In genomic region chr3:139533781-139534443, GRCh38 we compare ENCODE assay signal across 9 cellular contexts. TPM values are rescaled to one million over a fixed set of nuclear protein-coding genes. Genes with fewer than 3 reads are reported as not detected.
DNase-seq lines count a peak whose midpoint lies in the region; ATAC-seq, FAIRE-seq and TF ChIP-seq lines count a peak whose summit lies in the region.
"Had no signal": no experiment of that assay in that cellular context is flagged by ENCODE, and none has a peak within 500 bp of the region (broad histone marks: within the 10 kb centered on the region; RNA-seq: fewer than 3 reads in every experiment).

No MANE protein-coding gene starts in this region.

- H3K79me1 ChIP-seq in mesenchymal stem cell (replicated peaks; ENCODE audit: low read length, poor library complexity, severe bottlenecking), result no peaks in the 10 kb centered on the region

- H2BK12ac ChIP-seq in mesenchymal stem cell (ENCODE audit: low read length in 2 of 2), result no peak overlapping the region

- CTCF ChIA-PET in mammary epithelial cell (lab: Charles Lee; ENCODE audit: low non-redundant PET), result no interaction called here

- H3K36me3 ChIP-seq in mammary epithelial cell (ENCODE audit: insufficient read depth, low read length) (no peaks in the 10 kb centered on the region), mesenchymal stem cell (ENCODE audit: control insufficient read depth in 1 of 2, insufficient read depth in 2 of 2, low read depth in 1 of 2, low read length in 2 of 2) (no peaks in the 10 kb centered on the region)

- H3K18ac ChIP-seq in mesenchymal stem cell (ENCODE audit: low read depth in 1 of 2, low read length in 2 of 2), result no peak overlapping the region

- TSS peak; percentile 21 for BruUV-seq in mammary epithelial cell (replicated peaks; lab: Mats Ljungman, UMichigan)

- H3K4me2 ChIP-seq in mammary epithelial cell (ENCODE audit: insufficient read depth, low read depth, low read length) (peak overlapping the region; percentile 61), mesenchymal stem cell (ENCODE audit: low read length, poor library complexity, severe bottlenecking) (no peak overlapping the region)

- TF ChIP-seq CTCF in mammary epithelial cell (conservative IDR thresholded peaks at IDR 0.05 in 1 of 2, IDR thresholded peaks at IDR 0.05 in 1 of 2; ENCODE audit: extremely low read depth in 1 of 2, insufficient read depth in 1 of 2, low read depth in 1 of 2, low read length in 2 of 2), result no peak

- H4K8ac ChIP-seq in mesenchymal stem cell (ENCODE audit: low read length), result no peak overlapping the region

- dilution Hi-C loops in mammary epithelial cell (cut with HindIII; ENCODE audit: low sequenced_read_pairs), result no loop called here

- H3K14ac ChIP-seq in mesenchymal stem cell (ENCODE audit: low read length in 2 of 2), result no peak overlapping the region

- H3K79me2 ChIP-seq in mammary epithelial cell (ENCODE audit: insufficient read depth, low read length), result no peaks in the 10 kb centered on the region

- no peak overlapping the region for H4K91ac ChIP-seq in mesenchymal stem cell (ENCODE audit: low read length)

- WGBS in mammary epithelial cell (ENCODE audit: low coverage, missing lambda C conversion rate), result 3% methylated on average over 15 of the region's 15 CpGs
- WGBS in mesenchymal stem cell, result 61% methylated on average over 15 of the region's 15 CpGs

- H4K20me1 ChIP-seq in mammary epithelial cell (ENCODE audit: insufficient read depth, low read length), result no peaks in the 10 kb centered on the region

- intact Hi-C loops in mammary epithelial cell (cut with micrococcal nuclease), result loop anchor here (1.0 kb wide), 2 partner anchors 25 to 99 kb away; no protein-coding TSS in a partner anchor

- H3K27ac ChIP-seq in mammary epithelial cell (ENCODE audit: insufficient read depth, low read depth, low read length) (peak overlapping the region; percentile 92), mesenchymal stem cell (ENCODE audit: low read length, poor library complexity, severe bottlenecking) (peak overlapping the region; percentile 13)

- FAIRE-seq in GM12892 (lab: Jason Lieb, UNC), result no peak

- H2BK120ac ChIP-seq in mesenchymal stem cell (ENCODE audit: low read depth, low read length), result no peak overlapping the region

- peaks cover 54% of the 10 kb centered on the region for H3K4me1 ChIP-seq in mammary epithelial cell (ENCODE audit: insufficient read depth, low read length)
- peaks cover 8% of the 10 kb centered on the region for H3K4me1 ChIP-seq in mesenchymal stem cell (ENCODE audit: control insufficient read depth, insufficient read depth, low read depth, low read length)

- in situ Hi-C loops in mammary epithelial cell (cut with MboI; ENCODE audit: low sequenced_read_pairs in 2 of 2), result no loop called here

- no peak overlapping the region for H2AK5ac ChIP-seq in mesenchymal stem cell (ENCODE audit: low read length, severe bottlenecking)

- H3K9ac ChIP-seq in mammary epithelial cell (ENCODE audit: insufficient read depth, low read length) (peak overlapping the region; percentile 63), mesenchymal stem cell (ENCODE audit: low read length) (no peak overlapping the region)

- ATAC-seq in GM21360 (IDR thresholded peaks at IDR 0.05; ENCODE audit: unreplicated experiment) (peak; percentile 37), GM19328 (IDR thresholded peaks at IDR 0.05; ENCODE audit: unreplicated experiment) (no peak), HG03457 (IDR thresholded peaks at IDR 0.05; ENCODE audit: unreplicated experiment) (no peak), GM18520 (IDR thresholded peaks at IDR 0.05; ENCODE audit: unreplicated experiment) (no peak)

- peaks cover 14% of the 10 kb centered on the region for H3K9me3 ChIP-seq in mammary epithelial cell (replicated peaks; ENCODE audit: insufficient read depth, low read length)
- H3K9me3 ChIP-seq in mesenchymal stem cell (ENCODE audit: control insufficient read depth, low read length), result no peaks in the 10 kb centered on the region

- no peak overlapping the region for H2BK15ac ChIP-seq in mesenchymal stem cell (ENCODE audit: low read depth, poor library complexity, severe bottlenecking)

- H3K27me3 ChIP-seq in mammary epithelial cell (ENCODE audit: insufficient read depth, low read length) (no peaks in the 10 kb centered on the region), mesenchymal stem cell (ENCODE audit: control insufficient read depth in 1 of 2, insufficient read depth in 1 of 2, low read length in 2 of 2) (peaks cover 8 to 20% of the 10 kb centered on the region in 2 experiments)

- no peak overlapping the region for H2BK5ac ChIP-seq in mesenchymal stem cell (ENCODE audit: low read depth, low read length, poor library complexity, severe bottlenecking)

- DNase-seq in NCI-H1092 (lab: John Stamatoyannopoulos, UW), result peak; percentile 82
- DNase-seq in mammary epithelial cell, result peak; percentile 81
- peak; percentile 4 for DNase-seq in mesenchymal stem cell
- no peak for DNase-seq in GM12892 (ENCODE audit: insufficient read length)

- no peak overlapping the region for H3K4ac ChIP-seq in mesenchymal stem cell (ENCODE audit: low read depth in 1 of 2, low read length in 2 of 2)

- H3K23ac ChIP-seq in mesenchymal stem cell (ENCODE audit: low read length in 2 of 2), result no peak overlapping the region

- no peak for TF ChIP-seq POLR2A in GM12892 (IDR thresholded peaks at IDR 0.05; ENCODE audit: low read depth, low read length)

- peak overlapping the region; percentile 70 for H2AFZ ChIP-seq in mammary epithelial cell (ENCODE audit: low read depth, low read length)
- no peak overlapping the region for H2AFZ ChIP-seq in mesenchymal stem cell (ENCODE audit: low read depth, low read length)

- H3K4me3 ChIP-seq in mammary epithelial cell (replicated peaks in 1 of 3; ENCODE audit: insufficient read depth in 1 of 3, low read depth in 2 of 3, low read length in 3 of 3) (no peak overlapping the region), mesenchymal stem cell (ENCODE audit: insufficient read depth in 1 of 2, low read depth in 1 of 2, low read length in 2 of 2) (no peak overlapping the region)

RNA-seq across cellular contexts. Expression of gene RBP1, which starts 5.6 kb away (rescaled TPM):
- total RNA-seq in mammary epithelial cell, result 10 to 100 TPM; 58.7 to 60.6 TPM
- 24.5 TPM for polyA plus RNA-seq in mammary epithelial cell
- 3.6 TPM for polyA minus RNA-seq in mammary epithelial cell
- polyA plus RNA-seq in mesenchymal stem cell (2013, experiment 1 of 2), result 4.0 TPM
- polyA plus RNA-seq in mesenchymal stem cell (2013, experiment 2 of 2), result 4.3 TPM
- polyA plus RNA-seq in GM12892 (2012; ENCODE audit: missing spikeins), result 0.78 TPM

RNA-seq across cellular contexts. Expression of gene RBP2, which starts 57.6 kb away (rescaled TPM):
- not detected for total RNA-seq in mammary epithelial cell
- polyA plus RNA-seq in mammary epithelial cell, result not detected
- not detected for polyA minus RNA-seq in mammary epithelial cell
- not detected for polyA plus RNA-seq in mesenchymal stem cell (2013, experiment 1 of 2)
- not detected for polyA plus RNA-seq in mesenchymal stem cell (2013, experiment 2 of 2)
- polyA plus RNA-seq in GM12892 (2012; ENCODE audit: missing spikeins), result not detected
- total RNA-seq: glomerular endothelial cell had no signal
